8 cellular contexts compared by ENCODE assay signal in the genomic region with DNA sequence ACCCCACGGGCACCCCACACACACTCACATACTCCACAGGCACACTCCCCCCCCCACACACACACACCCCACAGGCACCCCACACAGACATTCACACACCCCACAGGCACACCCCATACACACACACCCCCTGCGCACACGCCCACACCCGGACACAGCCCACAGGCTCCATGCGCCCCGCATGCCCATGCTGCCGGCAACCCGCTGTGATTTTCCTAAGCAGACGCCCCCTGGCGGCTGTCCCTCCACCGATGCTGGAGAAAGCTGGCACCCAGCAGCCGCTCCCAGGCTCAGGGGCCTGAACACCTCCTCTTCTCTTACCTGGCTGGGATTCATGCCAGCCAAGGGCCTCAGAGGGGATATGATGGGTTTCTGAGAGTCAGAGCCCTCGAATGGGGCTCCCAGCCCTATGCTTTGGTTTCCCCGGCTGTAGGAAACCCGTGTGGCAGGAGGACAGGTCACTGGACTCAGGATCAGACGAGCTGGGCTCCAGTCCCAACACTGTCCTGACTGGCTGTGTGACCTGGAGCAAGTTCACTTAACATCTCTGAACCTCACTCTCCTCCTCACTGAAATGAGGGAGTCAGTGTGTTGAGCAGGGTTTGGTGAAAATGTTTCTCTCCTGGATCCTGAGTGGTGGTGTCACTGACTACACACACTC. TPM values are rescaled to one million over a fixed set of nuclear protein-coding genes. Genes with fewer than 3 reads are reported as not detected.
DNase-seq lines count a peak whose midpoint lies in the region; ATAC-seq, FAIRE-seq and TF ChIP-seq lines count a peak whose summit lies in the region.

No MANE protein-coding gene starts in this region.

- no peaks in the 10 kb centered on the region for H3K9me2 ChIP-seq in neural cell (ENCODE audit: insufficient read depth, low read length)

- no peak overlapping the region for H3K27ac Mint-ChIP-seq in activated T-cell treated with anti-CD3 and anti-CD28 coated beads, Interleukin-2, amount 50 U/mL, for 72 hours
- peak overlapping the region in 1 of 2 donors; percentile 13 for H3K27ac Mint-ChIP-seq in stimulated activated naive CD8-positive, alpha-beta T cell treated with anti-CD3 and anti-CD28 coated beads, Interleukin-15, amount 100 ng/mL, for 72 hours

- peak; percentile 50 to 55 for ATAC-seq in activated T-cell treated with anti-CD3 and anti-CD28 coated beads, Interleukin-2, amount 50 U/mL, for 72 hours (replicated peaks in 1 of 2)
- peak; percentile 80 for ATAC-seq in stimulated activated naive CD8-positive, alpha-beta T cell treated with anti-CD3 and anti-CD28 coated beads, Interleukin-15, amount 100 ng/mL, for 72 hours
- ATAC-seq in GM18870 (IDR thresholded peaks at IDR 0.05; ENCODE audit: unreplicated experiment): no peak

- FAIRE-seq in RCC 7860 (lab: Jason Lieb, UNC): no peak

- H3K36me3 ChIP-seq in HEK293 (ENCODE audit: control insufficient read depth in 2 of 2, insufficient read depth in 1 of 2, low read length in 2 of 2): no peaks in the 10 kb centered on the region
- H3K36me3 ChIP-seq in neural cell (ENCODE audit: insufficient read depth, low read length): no peaks in the 10 kb centered on the region

- no peaks in the 10 kb centered on the region for H3K27me3 Mint-ChIP-seq in activated T-cell treated with anti-CD3 and anti-CD28 coated beads, Interleukin-2, amount 50 U/mL, for 72 hours (ENCODE audit: low read depth)
- no peaks in the 10 kb centered on the region for H3K27me3 Mint-ChIP-seq in stimulated activated naive CD8-positive, alpha-beta T cell treated with anti-CD3 and anti-CD28 coated beads, Interleukin-15, amount 100 ng/mL, for 72 hours

- no peaks in the 10 kb centered on the region for H3K36me3 Mint-ChIP-seq in activated T-cell treated with anti-CD3 and anti-CD28 coated beads, Interleukin-2, amount 50 U/mL, for 72 hours (ENCODE audit: insufficient read depth in 2 of 2)

- H4K20me1 ChIP-seq in neural cell (ENCODE audit: insufficient read depth): no peaks in the 10 kb centered on the region

- POLR2A ChIA-PET in HEK293 (lab: Yijun Ruan, JAX): interaction anchor here (0.7 kb wide), 1 partner anchor 21 kb away, joined by 4 read pairs; no protein-coding TSS in a partner anchor

- no peak for TF ChIP-seq EP300 in neural cell (conservative IDR thresholded peaks at IDR 0.05; ENCODE audit: poor library complexity, severe bottlenecking)

- no peak overlapping the region for H3K4me2 ChIP-seq in neural cell (ENCODE audit: low read length)

- H3K79me2 ChIP-seq in neural cell (replicated peaks; ENCODE audit: insufficient read depth, low read length): no peaks in the 10 kb centered on the region

- peak; percentile 41 for TF ChIP-seq RAD21 in neural cell (conservative IDR thresholded peaks at IDR 0.05)

- no peaks in the 10 kb centered on the region for H3K9me3 ChIP-seq in HEK293 (ENCODE audit: control insufficient read depth, insufficient read depth, low read depth, low read length)
- no peaks in the 10 kb centered on the region for H3K9me3 ChIP-seq in neural cell (ENCODE audit: low read length)

- H3K4me3 Mint-ChIP-seq in activated T-cell treated with anti-CD3 and anti-CD28 coated beads, Interleukin-2, amount 50 U/mL, for 72 hours: no peak overlapping the region
- H3K4me3 Mint-ChIP-seq in stimulated activated naive CD8-positive, alpha-beta T cell treated with anti-CD3 and anti-CD28 coated beads, Interleukin-15, amount 100 ng/mL, for 72 hours: peak overlapping the region in 1 of 2 donors; percentile 44

- H3K4me3 ChIP-seq in HEK293 (ENCODE audit: low read depth, low read length) (no peak overlapping the region), fibroblast of mammary gland (ENCODE audit: control insufficient read depth, low read depth, low read length) (no peak overlapping the region), neural cell (ENCODE audit: low read length) (no peak overlapping the region)

- CTCF ChIA-PET in HEK293 (lab: Yijun Ruan, JAX): interaction anchor here (0.7 to 4.4 kb wide), 26 partner anchors 8 to 268 kb away, joined by 3 to 50 read pairs (median 3); no protein-coding TSS in a partner anchor

- peak in 11 of 14 donors; percentile 19 to 81 (median 40) for DNase-seq in C1 segment of cervical spinal cord (lab: John Stamatoyannopoulos, UW)
- peak; percentile 41 for DNase-seq in RCC 7860 (ENCODE audit: low spot score)
- DNase-seq in activated T-cell treated with anti-CD3 and anti-CD28 coated beads, Interleukin-2, amount 50 U/mL, for 72 hours: peak; percentile 83 to 85
- DNase-seq in fibroblast of mammary gland (ENCODE audit: low read depth): peak; percentile 64
- peak; percentile 70 to 77 for DNase-seq in stimulated activated naive CD8-positive, alpha-beta T cell treated with anti-CD3 and anti-CD28 coated beads, Interleukin-15, amount 100 ng/mL, for 72 hours

- H3K9me3 Mint-ChIP-seq in activated T-cell treated with anti-CD3 and anti-CD28 coated beads, Interleukin-2, amount 50 U/mL, for 72 hours: no peaks in the 10 kb centered on the region
- H3K9me3 Mint-ChIP-seq in stimulated activated naive CD8-positive, alpha-beta T cell treated with anti-CD3 and anti-CD28 coated beads, Interleukin-15, amount 100 ng/mL, for 72 hours: no peaks in the 10 kb centered on the region

- TF ChIP-seq CTCF in HEK293 (tag by site-specific recombination; IDR thresholded peaks at IDR 0.05) (peak; percentile 83), fibroblast of mammary gland (conservative IDR thresholded peaks at IDR 0.05; ENCODE audit: control insufficient read depth, insufficient read depth, low read depth, low read length) (peak; percentile 71), neural cell (IDR thresholded peaks at IDR 0.05; ENCODE audit: poor library complexity, severe bottlenecking) (peak; percentile 62)

- H3K4me1 ChIP-seq in HEK293 (ENCODE audit: control insufficient read depth, insufficient read depth, low read length): no peaks in the 10 kb centered on the region; the same call in 1 of the 2 replicates

- no peaks in the 10 kb centered on the region for H3K27me3 ChIP-seq in neural cell (ENCODE audit: insufficient read depth, low read depth, low read length)

- H3K4me1 Mint-ChIP-seq in activated T-cell treated with anti-CD3 and anti-CD28 coated beads, Interleukin-2, amount 50 U/mL, for 72 hours (ENCODE audit: low read depth): peaks cover 29% of the 10 kb centered on the region
- peaks cover 38% of the 10 kb centered on the region for H3K4me1 Mint-ChIP-seq in stimulated activated naive CD8-positive, alpha-beta T cell treated with anti-CD3 and anti-CD28 coated beads, Interleukin-15, amount 100 ng/mL, for 72 hours

- H3K27ac ChIP-seq in HEK293 (ENCODE audit: extremely low read depth, low read depth, low read length) (no peak overlapping the region), neural cell (ENCODE audit: low read length) (no peak overlapping the region)

- H2AFZ ChIP-seq in neural cell (ENCODE audit: low read depth, low read length): no peak overlapping the region

- no peaks in the 10 kb centered on the region for H3F3A ChIP-seq in neural cell (ENCODE audit: insufficient read depth, low read length, poor library complexity, severe bottlenecking)

- H3K9ac ChIP-seq in neural cell (ENCODE audit: low read length): no peak overlapping the region

TF ChIP-seq in HEK293, 187 proteins besides CTCF, POLR2A, EP300 and RAD21 (continues in another document):
- TF ChIP-seq ZIC2 (tag by site-specific recombination; IDR thresholded peaks at IDR 0.05) (peak; percentile 97), GLI4 (tag by site-specific recombination; IDR thresholded peaks at IDR 0.05) (0 out of 2 replicates have a peak, but pooled peaks have one; percentile 39), ZNF274 (IDR thresholded peaks at IDR 0.05; ENCODE audit: low read length) (no peak), ZNF274 (tag by site-specific recombination; IDR thresholded peaks at IDR 0.05; ENCODE audit: borderline replicate concordance) (no peak), ZBTB8A (tag by site-specific recombination; IDR thresholded peaks at IDR 0.05) (peak; percentile 85), ZNF610 (tag by site-specific recombination; IDR thresholded peaks at IDR 0.05; ENCODE audit: borderline replicate concordance) (no peak; the same call in 1 of the 2 replicates), KLF10 (tag by site-specific recombination; IDR thresholded peaks at IDR 0.05) (peak; percentile 35; the same call in 1 of the 2 replicates)

TF ChIP-seq in neural cell, 6 proteins besides CTCF, POLR2A, EP300 and RAD21:
- TF ChIP-seq SMC3 (conservative IDR thresholded peaks at IDR 0.05; ENCODE audit: poor library complexity) (peak; percentile 65), POLR2AphosphoS5 (IDR thresholded peaks at IDR 0.05) (no peak), TAF1 (IDR thresholded peaks at IDR 0.05; ENCODE audit: low read depth) (no peak)
TF ChIP-seq in neural cell: peak in this region for 1.

RNA-seq across cellular contexts. Expression of a gene that starts 19.6 kb away (rescaled TPM):
- total RNA-seq in activated T-cell treated with anti-CD3 and anti-CD28 coated beads, Interleukin-2, amount 50 U/mL, for 72 hours: not detected
- polyA plus RNA-seq in neural cell: not detected in 2 replicates
- polyA minus RNA-seq in neural cell: not detected in 2 replicates

RNA-seq across cellular contexts. Expression of a gene that starts 50.8 kb away (rescaled TPM):
- total RNA-seq in activated T-cell treated with anti-CD3 and anti-CD28 coated beads, Interleukin-2, amount 50 U/mL, for 72 hours: 100 to 1,000 TPM; 110 to 128 TPM
- 47.3 and 53.8 TPM in 2 replicates for polyA plus RNA-seq in neural cell
- 156 and 159 TPM in 2 replicates for polyA minus RNA-seq in neural cell
